Comparison of ENCODE assay signal across 18 cellular contexts in genomic region chr5:78187172-78187571, GRCh38.
DNase-seq lines count a peak whose midpoint lies in the region; FAIRE-seq lines count a peak whose summit lies in the region.
"Had no signal": no experiment of that assay in that cellular context is flagged by ENCODE, and none has a peak within 500 bp of the region (broad histone marks: within the 10 kb centered on the region; RNA-seq: fewer than 3 reads in every experiment).

No MANE protein-coding gene starts in this region.

- peak; percentile 23 for FAIRE-seq in G401.6 (lab: Jason Lieb, UNC)
- peak; percentile 72 for FAIRE-seq in islet of Langerhans (lab: Jason Lieb, UNC)
- FAIRE-seq: GM12892, H54 had no signal

- peak; percentile 7 for DNase-seq in NCI-H1105 treated with DMSO at 0.1 percent for 48 hours (lab: John Stamatoyannopoulos, UW)
- no peak for DNase-seq in NCI-H1105 (lab: John Stamatoyannopoulos, UW)
- DNase-seq in amygdala (lab: John Stamatoyannopoulos, UW), result no peak
- DNase-seq in activated CD4-positive, alpha-beta T cell treated with anti-CD3 and anti-CD28 coated beads, Interleukin-2, amount 50 U/mL, for 48 hours, result no peak
- DNase-seq: ACHN; AML-193; BE2C; CD4-positive, alpha-beta T cell; CD8-positive, alpha-beta memory T cell; DMS53; EL; GF-D8; GOT3; HFFc6 had no signal
